12 cellular contexts compared by ENCODE assay signal in the genomic region with DNA sequence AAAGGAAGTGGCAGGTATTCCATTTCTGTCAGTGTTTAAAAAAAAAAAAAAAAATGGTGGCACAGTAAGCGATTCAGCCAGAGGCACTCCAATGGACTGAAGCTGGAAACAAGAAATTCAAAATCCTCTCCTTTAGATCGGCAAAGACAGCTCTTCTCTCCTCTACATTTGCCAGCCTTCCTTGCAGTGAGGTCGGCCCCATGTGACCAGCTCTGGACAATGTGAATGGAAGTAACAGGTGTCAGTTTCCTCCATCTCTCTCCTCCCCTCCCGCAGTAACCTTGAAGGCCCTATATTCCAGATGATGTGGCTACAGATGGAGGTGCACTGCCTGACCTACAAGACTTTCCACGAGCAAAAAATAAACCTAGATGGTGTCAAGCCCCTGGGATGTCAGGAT. TPM values are rescaled to one million over a fixed set of nuclear protein-coding genes. Genes with fewer than 3 reads are reported as not detected.
DNase-seq lines count a peak whose midpoint lies in the region; ATAC-seq, FAIRE-seq and TF ChIP-seq lines count a peak whose summit lies in the region.
"Had no signal": no experiment of that assay in that cellular context is flagged by ENCODE, and none has a peak within 500 bp of the region (broad histone marks: within the 10 kb centered on the region; RNA-seq: fewer than 3 reads in every experiment).

No MANE protein-coding gene starts in this region.

- no peak overlapping the region for H3K4me2 ChIP-seq in K562 (ENCODE audit: insufficient read depth, low read length)

- peaks cover 16 to 29% of the 10 kb centered on the region in 2 experiments for H3K27me3 ChIP-seq in K562 (ENCODE audit: control insufficient read depth in 2 of 2, insufficient read depth in 2 of 2, low read length in 2 of 2)

- H3K9ac ChIP-seq in K562 (ENCODE audit: insufficient read depth in 1 of 2, low read depth in 2 of 2, low read length in 2 of 2), result no peak overlapping the region

- no peak for TF ChIP-seq POLR2A in K562 (conservative IDR thresholded peaks at IDR 0.05)

- peak overlapping the region; percentile 15 for H3K27ac Mint-ChIP-seq in neural crest cell (ENCODE audit: unreplicated experiment)
- H3K27ac Mint-ChIP-seq: activated T-helper 17 cell treated with anti-CD3 and anti-CD28 coated beads, Interleukin-2, amount 50 U/mL, for 72 hours had no signal

- TF ChIP-seq EP300 in K562 (IDR thresholded peaks at IDR 0.05; ENCODE audit: low read length), result no peak

- peak; percentile 39; the same call in 2 of the 3 replicates for ATAC-seq in K562
- no peak for ATAC-seq in GM19395 (IDR thresholded peaks at IDR 0.05; ENCODE audit: unreplicated experiment)

- no peak for FAIRE-seq in K562 (lab: Jason Lieb, UNC)
- FAIRE-seq: endometrium had no signal

- H4K20me1 ChIP-seq in K562 (replicated peaks; ENCODE audit: control insufficient read depth, insufficient read depth, low read length), result peaks cover 3% of the 10 kb centered on the region; the same call in 1 of the 2 replicates

- DNase-seq in GM12865 (ENCODE audit: low read depth) (peak; percentile 48), NCI-H1092 treated with DMSO at 0.1 percent for 48 hours (lab: John Stamatoyannopoulos, UW) (peak; percentile 86), K562 (ENCODE audit: extremely low read depth in 1 of 4, low spot score in 3 of 4) (no peak), neural crest cell (ENCODE audit: low read depth, low spot score) (no peak), T-helper 9 cell (no peak), GM10266 (ENCODE audit: extremely low spot score) (no peak)
- DNase-seq in stimulated activated CD4-positive, alpha-beta T cell treated with anti-CD3 and anti-CD28 coated beads, Interleukin-1b, Interleukin-23, amount 100 ng/mL, for 48 hours, result no peak
- DNase-seq: T-helper 1 cell had no signal

- H3K27ac ChIP-seq in K562 (ENCODE audit: extremely low read depth, low read depth, low read length), result no peak overlapping the region

- CTCF ChIA-PET in K562 (lab: Yijun Ruan, JAX; ENCODE audit: low intra/inter-chr PET ratio), result no interaction called here

- H3K36me3 ChIP-seq in K562 (ENCODE audit: control insufficient read depth, insufficient read depth, low read length), result no peaks in the 10 kb centered on the region

- WGBS in K562 (ENCODE audit: insufficient coverage, low coverage, missing lambda C conversion rate), result 1% methylated on average over 5 of the region's 5 CpGs

- no peaks in the 10 kb centered on the region for H3K9me3 ChIP-seq in K562 (replicated peaks; ENCODE audit: control insufficient read depth, insufficient read depth, low read depth, low read length)

- H2AFZ ChIP-seq in K562 (ENCODE audit: low read depth, low read length), result no peak overlapping the region

- H3K79me2 ChIP-seq in K562 (ENCODE audit: control insufficient read depth, insufficient read depth, low read length), result no peaks in the 10 kb centered on the region

- peaks cover 3% of the 10 kb centered on the region for H3K36me3 Mint-ChIP-seq in neural crest cell (ENCODE audit: low read depth)

- no peaks in the 10 kb centered on the region for H3K9me3 Mint-ChIP-seq in neural crest cell
- H3K9me3 Mint-ChIP-seq: activated T-helper 17 cell treated with anti-CD3 and anti-CD28 coated beads, Interleukin-2, amount 50 U/mL, for 72 hours had no signal

- peak overlapping the region; percentile 64 for H3K4me3 Mint-ChIP-seq in neural crest cell

- intact Hi-C loops in K562 (cut with micrococcal nuclease), result no loop called here

- TF ChIP-seq RAD21 in K562 (CRISPR knock-in tag; conservative IDR thresholded peaks at IDR 0.05 in 1 of 2, IDR thresholded peaks at IDR 0.05 in 1 of 2), result no peak

- POLR2A ChIA-PET in K562 (lab: Yijun Ruan, JAX), result interaction anchor here (0.6 to 2.0 kb wide), 9 partner anchors 8 to 46 kb away, joined by 3 to 16 read pairs (median 3); a partner anchor contains a TSS

- in situ Hi-C loops in K562 (cut with MboI), result no loop called here

- H3K4me1 ChIP-seq in K562 (replicated peaks in 1 of 2; ENCODE audit: control insufficient read depth in 2 of 2, insufficient read depth in 2 of 2, low read length in 2 of 2), result peaks cover 0 to 8% of the 10 kb centered on the region in 2 experiments; a peak in 3 of 5 replicates

- TF ChIP-seq CTCF in GM12865 (IDR thresholded peaks at IDR 0.05; ENCODE audit: insufficient read depth, low read depth, low read length, missing control alignments) (no peak), K562 (IDR thresholded peaks at IDR 0.05 in 2 of 3, conservative IDR thresholded peaks at IDR 0.05 in 1 of 3; ENCODE audit: insufficient read depth in 2 of 3, low read depth in 1 of 3, low read length in 3 of 3) (no peak), neural crest cell (conservative IDR thresholded peaks at IDR 0.05) (no peak), GM10266 (IDR thresholded peaks at IDR 0.05; ENCODE audit: control insufficient read depth, insufficient read depth, low read depth, missing control alignments) (no peak)

- H3K4me3 ChIP-seq in GM12865 (ENCODE audit: low read depth, low read length) (no peak overlapping the region), K562 (no peak overlapping the region)
- H3K4me3 ChIP-seq: lung had no signal

- no TSS peak for BruUV-seq in K562 (replicated peaks; lab: Mats Ljungman, UMichigan)

- H3K9me1 ChIP-seq in K562 (ENCODE audit: control insufficient read depth, insufficient read depth, low read length), result peaks cover 2% of the 10 kb centered on the region

- H3K27me3 Mint-ChIP-seq in neural crest cell (ENCODE audit: low read depth), result peaks cover 2% of the 10 kb centered on the region

- H3K4me1 Mint-ChIP-seq in neural crest cell, result peaks cover 74% of the 10 kb centered on the region

TF ChIP-seq in K562, 482 proteins besides CTCF, POLR2A, EP300 and RAD21 (continues in another document):
- TF ChIP-seq ETS2 (tag; IDR thresholded peaks at IDR 0.05; ENCODE audit: borderline replicate concordance, poor library complexity, severe bottlenecking), result no peak
- TF ChIP-seq, protein P1, sequence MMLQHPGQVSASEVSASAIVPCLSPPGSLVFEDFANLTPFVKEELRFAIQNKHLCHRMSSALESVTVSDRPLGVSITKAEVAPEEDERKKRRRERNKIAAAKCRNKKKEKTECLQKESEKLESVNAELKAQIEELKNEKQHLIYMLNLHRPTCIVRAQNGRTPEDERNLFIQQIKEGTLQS (IDR thresholded peaks at IDR 0.05), result no peak
- TF ChIP-seq, protein P1 (CRISPR knock-in tag; conservative IDR thresholded peaks at IDR 0.05), result no peak
- no peak for TF ChIP-seq THRAP3 (IDR thresholded peaks at IDR 0.05; ENCODE audit: borderline replicate concordance)
- TF ChIP-seq SREBF2 (CRISPR knock-in tag; IDR thresholded peaks at IDR 0.05), result no peak
- 0 out of 2 replicates have a peak, but pooled peaks have one; percentile 19 for TF ChIP-seq RAD51 (IDR thresholded peaks at IDR 0.05; ENCODE audit: borderline replicate concordance, low read depth)

RNA-seq across cellular contexts. Expression of a gene that starts 15.0 kb away (rescaled TPM):
- 3.9 and 5.6 TPM in 2 replicates for total RNA-seq in K562 (2011; cell fraction: chromatin; rRNA removed; ENCODE audit: low replicate concordance)
- total RNA-seq in K562 (2011; cell fraction: nucleolus; rRNA removed), result 3.2 and 5.3 TPM in 2 replicates
- total RNA-seq in K562 (2011; cell fraction: nucleoplasm; rRNA removed), result 2.2 and 2.3 TPM in 2 replicates
- total RNA-seq in K562 (2014; rRNA removed) (0.33 and 1.5 TPM in 2 replicates), K562 (2014; rRNA removed; fragmentation: Illumina TruSeq; extraction: Trizol) (0.64 and 0.65 TPM in 2 replicates), K562 (2015; rRNA removed; fragmentation: Illumina TruSeq; extraction: Trizol) (0.62 and 0.94 TPM in 2 replicates), K562 (2021) (1.0 and 2.5 TPM in 2 replicates), neural crest cell (73.7 and 86.9 TPM in 2 replicates)
- polyA plus RNA-seq in K562 (2011; rRNA removed) (1.7 and 2.0 TPM in 2 replicates), K562 (2014; fragmentation: Illumina TruSeq; extraction: Trizol) (1.5 and 1.7 TPM in 2 replicates), K562 (2014; fragmentation: Nextera tagmentation; extraction: Ambion mirVana) (under 1 TPM in 1 of 2 experiments, not detected in 1; 0.20 TPM), K562 (2014; rRNA removed) (2.5 and 4.1 TPM in 2 replicates)
- 1.6 and 1.8 TPM in 2 replicates for polyA plus RNA-seq in K562 (2011; cell fraction: cytosol; rRNA removed)
- polyA plus RNA-seq in K562 (2011; cell fraction: nucleus; rRNA removed), result 4.7 and 9.4 TPM in 2 replicates
- polyA plus RNA-seq in K562 (2012), result 0.42 and 2.3 TPM in 2 replicates
- 0.75 and 1.4 TPM in 2 replicates for polyA minus RNA-seq in K562 (2011; rRNA and poly(A)+ RNA removed)
- 1.5 and 2.1 TPM in 2 replicates for polyA minus RNA-seq in K562 (2011; cell fraction: cytosol; rRNA and poly(A)+ RNA removed)
- 1.6 and 1.7 TPM in 2 replicates for polyA minus RNA-seq in K562 (2011; cell fraction: nucleus; rRNA and poly(A)+ RNA removed)

RNA-seq across cellular contexts. Expression of a gene that starts 47.8 kb away (rescaled TPM):
- total RNA-seq in K562 (2011; cell fraction: chromatin; rRNA removed; ENCODE audit: low replicate concordance), result 10.2 and 22.1 TPM in 2 replicates
- 8.3 and 9.2 TPM in 2 replicates for total RNA-seq in K562 (2011; cell fraction: nucleolus; rRNA removed)
- 13.8 and 21.1 TPM in 2 replicates for total RNA-seq in K562 (2011; cell fraction: nucleoplasm; rRNA removed)
- total RNA-seq in K562 (2014; rRNA removed), result 17.8 and 19.3 TPM in 2 replicates
- total RNA-seq in K562 (2014; rRNA removed; fragmentation: Illumina TruSeq; extraction: Trizol), result 25.9 and 26.2 TPM in 2 replicates
- 26.2 and 26.8 TPM in 2 replicates for total RNA-seq in K562 (2015; rRNA removed; fragmentation: Illumina TruSeq; extraction: Trizol)
- total RNA-seq in K562 (2021), result 24.6 and 25.7 TPM in 2 replicates
- 18.2 and 22.1 TPM in 2 replicates for polyA plus RNA-seq in K562 (2011; rRNA removed)
- polyA plus RNA-seq in K562 (2011; cell fraction: cytosol; rRNA removed), result 14.7 and 15.8 TPM in 2 replicates
- polyA plus RNA-seq in K562 (2011; cell fraction: nucleus; rRNA removed), result 25.7 and 26.0 TPM in 2 replicates
- 21.9 and 25.5 TPM in 2 replicates for polyA plus RNA-seq in K562 (2012)
- polyA plus RNA-seq in K562 (2014; fragmentation: Illumina TruSeq; extraction: Trizol), result 28.3 and 33.4 TPM in 2 replicates
- polyA plus RNA-seq in K562 (2014; fragmentation: Nextera tagmentation; extraction: Ambion mirVana), result 1 to 10 TPM; 9.5 to 9.8 TPM
- polyA plus RNA-seq in K562 (2014; rRNA removed), result 12.3 and 15.5 TPM in 2 replicates
- 31.2 and 40.2 TPM in 2 replicates for polyA minus RNA-seq in K562 (2011; rRNA and poly(A)+ RNA removed)
- polyA minus RNA-seq in K562 (2011; cell fraction: cytosol; rRNA and poly(A)+ RNA removed), result 18.1 and 19.2 TPM in 2 replicates
- polyA minus RNA-seq in K562 (2011; cell fraction: nucleus; rRNA and poly(A)+ RNA removed), result 14.0 and 18.0 TPM in 2 replicates
- 139 and 142 TPM in 2 replicates for total RNA-seq in neural crest cell

Comparison
In these comparisons a context has a peak if more than half of its experiments do, and no peak if none do; other contexts are left out.
1. DNase-seq: peak in GM12865 (single experiment) and NCI-H1092 treated with DMSO at 0.1 percent for 48 hours (single experiment); none in K562 (0 of 4), neural crest cell (single experiment), stimulated activated CD4-positive, alpha-beta T cell treated with anti-CD3 and anti-CD28 coated beads, Interleukin-1b, Interleukin-23, amount 100 ng/mL, for 48 hours (single experiment), T-helper 9 cell (single experiment) and GM10266 (single experiment).
2. RNA of a gene that starts 15.0 kb away (total RNA-seq): 73.7 to 86.9 TPM in neural crest cell; 0.33 to 5.6 TPM in K562; every median in the first group is over 10 times any median in the second.